ENCODE assay signal across 27 cellular contexts in the genomic region with DNA sequence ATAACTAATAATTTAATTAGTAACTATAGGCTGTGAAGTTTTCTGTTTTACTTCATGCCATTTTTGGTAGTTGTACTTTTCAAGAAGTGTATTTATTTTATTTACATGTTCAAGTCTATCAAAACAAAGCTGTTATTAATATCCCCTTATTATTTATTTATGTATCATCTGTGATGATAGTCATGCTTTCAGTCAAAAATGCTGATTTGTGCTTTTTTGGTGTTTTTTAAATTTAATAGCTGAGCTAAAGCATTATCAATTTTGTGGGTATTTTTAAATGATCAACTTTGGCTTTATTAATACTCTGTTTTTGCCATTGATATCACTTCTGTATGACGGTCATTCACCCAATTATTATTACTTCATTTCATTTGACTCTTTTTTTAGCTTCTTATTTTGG.
"Had no signal": no experiment of that assay in that cellular context is flagged by ENCODE, and none has a peak within 500 bp of the region (broad histone marks: within the 10 kb centered on the region; RNA-seq: fewer than 3 reads in every experiment).

No MANE protein-coding gene starts in this region.

- H2AFZ ChIP-seq: hepatocyte had no signal

- H3K4me2 ChIP-seq: hepatocyte had no signal

- FAIRE-seq: endometrium, endothelial cell of umbilical vein had no signal

- H3K9me3 ChIP-seq: colonic mucosa, gastrocnemius medialis had no signal

- H3K36me3 ChIP-seq: colonic mucosa, esophagus muscularis mucosa, esophagus squamous epithelium, gastrocnemius medialis, gastroesophageal sphincter, heart left ventricle, heart right ventricle had no signal

- H3K79me2 ChIP-seq: hepatocyte had no signal

- H3K4me1 ChIP-seq: colonic mucosa, esophagus muscularis mucosa, esophagus squamous epithelium, foreskin keratinocyte, gastrocnemius medialis, gastroesophageal sphincter, heart left ventricle, heart right ventricle had no signal

- H3K27ac ChIP-seq: colonic mucosa, coronary artery, dorsolateral prefrontal cortex, epithelial cell of prostate, esophagus muscularis mucosa, esophagus squamous epithelium, foreskin keratinocyte, gastrocnemius medialis, gastroesophageal sphincter, heart left ventricle, heart right ventricle, hepatocyte had no signal

- H3K27me3 ChIP-seq: colonic mucosa, dorsolateral prefrontal cortex, esophagus muscularis mucosa, esophagus squamous epithelium, foreskin keratinocyte, gastrocnemius medialis, gastroesophageal sphincter, heart left ventricle, heart right ventricle, hepatocyte had no signal

- ATAC-seq: effector memory CD8-positive, alpha-beta T cell; esophagus mucosa; foreskin keratinocyte; gastrocnemius medialis; gastroesophageal sphincter; heart left ventricle; heart right ventricle had no signal

- DNase-seq: colonic mucosa; cortex of kidney; dermis blood vessel endothelial cell; dorsolateral prefrontal cortex; effector CD4-positive, alpha-beta T cell; effector CD8-positive, alpha-beta T cell; effector memory CD4-positive, alpha-beta T cell; effector memory CD8-positive, alpha-beta T cell; endodermal cell; erythroblast; esophagus squamous epithelium; foreskin fibroblast; foreskin keratinocyte; foreskin melanocyte; gastrocnemius medialis; glutamatergic neuron; head of caudate nucleus; heart left ventricle; heart right ventricle had no signal

- H3K4me3 ChIP-seq: colonic mucosa, coronary artery, dorsolateral prefrontal cortex, esophagus muscularis mucosa, esophagus squamous epithelium, gastrocnemius medialis, gastroesophageal sphincter, heart left ventricle, heart right ventricle, hepatocyte had no signal
